Comparison of ENCODE assay signal across 8 cellular contexts in genomic region chr5:177134653-177135225, GRCh38. TPM values are rescaled to one million over a fixed set of nuclear protein-coding genes. Genes with fewer than 3 reads are reported as not detected.
DNase-seq lines count a peak whose midpoint lies in the region; ATAC-seq and TF ChIP-seq lines count a peak whose summit lies in the region.

No MANE protein-coding gene starts in this region.

- H3K27me3 ChIP-seq in SU-DHL-6 (ENCODE audit: low read length): no peaks in the 10 kb centered on the region

- H3K9me2 ChIP-seq in SU-DHL-6 (replicated peaks; ENCODE audit: insufficient read depth, low read length): no peaks in the 10 kb centered on the region

- H2AFZ ChIP-seq in SU-DHL-6 (ENCODE audit: low read depth, low read length, severe bottlenecking): no peak overlapping the region

- H3K36me3 ChIP-seq in SU-DHL-6 (ENCODE audit: low read length): peaks cover 23% of the 10 kb centered on the region

- no peak for ATAC-seq in HG03354 (IDR thresholded peaks at IDR 0.05; ENCODE audit: poor library complexity, severe bottlenecking, unreplicated experiment)

- peak overlapping the region; percentile 89 for H3K4me2 ChIP-seq in SU-DHL-6 (ENCODE audit: low read depth, low read length, poor library complexity, severe bottlenecking)

- H3K27ac ChIP-seq in SU-DHL-6 (ENCODE audit: low read depth, low read length) (peak overlapping the region; percentile 86), skin epidermis (peak overlapping the region in 20 of 21 experiments; percentile 85 to 99 (median 95))

- peak overlapping the region; percentile 90 for H3K9ac ChIP-seq in SU-DHL-6 (ENCODE audit: low read length)

- peaks cover 55% of the 10 kb centered on the region for H3F3A ChIP-seq in SU-DHL-6 (ENCODE audit: insufficient read depth)

- H4K20me1 ChIP-seq in SU-DHL-6 (ENCODE audit: low read depth, low read length): no peaks in the 10 kb centered on the region

- H3K79me2 ChIP-seq in SU-DHL-6 (ENCODE audit: insufficient read depth, low read length): peaks cover 54% of the 10 kb centered on the region

- no peak for TF ChIP-seq CTCF in SU-DHL-6 (IDR thresholded peaks at IDR 0.05; ENCODE audit: insufficient read depth, low read length, poor library complexity, severe bottlenecking)
- TF ChIP-seq CTCF in fibroblast of villous mesenchyme (IDR thresholded peaks at IDR 0.05; ENCODE audit: insufficient read depth, low read depth, low read length): no peak

- peak; percentile 29 for DNase-seq in NCI-H1092 treated with DMSO at 0.1 percent for 48 hours (lab: John Stamatoyannopoulos, UW)
- DNase-seq in NCI-H1092 (lab: John Stamatoyannopoulos, UW): no peak
- peak; percentile 24 for DNase-seq in fibroblast of villous mesenchyme (ENCODE audit: low read depth)
- DNase-seq in globus pallidus (ENCODE audit: low spot score): no peak
- DNase-seq in GM19240 (ENCODE audit: insufficient read length, low spot score): no peak

- no peaks in the 10 kb centered on the region for H3K9me3 ChIP-seq in SU-DHL-6 (ENCODE audit: insufficient read depth, low read length)

- peak overlapping the region; percentile 73 for H3K4me3 ChIP-seq in SU-DHL-6 (ENCODE audit: insufficient read depth, low read length, poor library complexity, severe bottlenecking)
- H3K4me3 ChIP-seq in fibroblast of villous mesenchyme (ENCODE audit: low read depth, low read length): peak overlapping the region; percentile 64
- H3K4me3 ChIP-seq in skin epidermis: peak overlapping the region; percentile 70 to 98 (median 84)

RNA-seq across cellular contexts. Expression of gene NSD1, which starts 1.2 kb away (rescaled TPM):
- total RNA-seq in fibroblast of villous mesenchyme: 59.3 and 70.0 TPM in 2 replicates

RNA-seq across cellular contexts. Expression of gene FGFR4, which starts 48.0 kb away (rescaled TPM):
- total RNA-seq in fibroblast of villous mesenchyme: 0.64 and 1.3 TPM in 2 replicates

Comparison
In these comparisons a context has a peak if more than half of its experiments do, and no peak if none do; other contexts are left out.
1. DNase-seq: peak in NCI-H1092 treated with DMSO at 0.1 percent for 48 hours (single experiment) and fibroblast of villous mesenchyme (single experiment); none in NCI-H1092 (single experiment), globus pallidus (single experiment) and GM19240 (single experiment).
2. Peak in every context shown above with its lines, with median percentiles within 50 percentile points of each other: H3K4me3 ChIP-seq.